ENCODE assay signal across 8 cellular contexts in the genomic region with DNA sequence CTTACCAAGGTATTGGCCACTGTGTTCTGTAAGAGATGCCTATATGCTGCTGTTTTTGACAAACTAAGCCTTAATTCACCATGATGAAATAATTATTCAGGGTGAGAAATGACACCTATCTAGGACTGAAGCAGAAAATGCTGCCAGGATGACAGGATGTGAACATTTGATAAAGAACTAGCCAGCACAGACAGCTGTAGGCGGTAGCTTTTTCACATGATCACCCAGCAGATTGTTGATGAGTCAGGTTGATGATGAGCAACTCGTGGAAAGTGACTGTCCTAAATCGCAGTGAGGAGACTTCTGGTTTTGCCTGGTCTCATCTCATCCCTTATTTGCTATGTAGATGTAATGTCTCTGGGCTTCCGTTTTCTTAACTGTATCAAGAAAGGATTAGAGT.
DNase-seq lines count a peak whose midpoint lies in the region; ATAC-seq and TF ChIP-seq lines count a peak whose summit lies in the region.

No MANE protein-coding gene starts in this region.

- H3K36me3 Mint-ChIP-seq in activated T-helper 17 cell treated with anti-CD3 and anti-CD28 coated beads, Interleukin-2, amount 50 U/mL, for 72 hours (ENCODE audit: low read depth), result no peaks in the 10 kb centered on the region
- H3K36me3 Mint-ChIP-seq in type B pancreatic cell, result peaks cover 11% of the 10 kb centered on the region

- peaks cover 11% of the 10 kb centered on the region for H3K79me2 ChIP-seq in hepatocyte

- H3K27ac Mint-ChIP-seq in activated T-helper 17 cell treated with anti-CD3 and anti-CD28 coated beads, Interleukin-2, amount 50 U/mL, for 72 hours, result no peak overlapping the region
- no peak overlapping the region for H3K27ac Mint-ChIP-seq in type B pancreatic cell

- H3K4me2 ChIP-seq in hepatocyte, result no peak overlapping the region

- POLR2A ChIA-PET in GM10248 (lab: Yijun Ruan, JAX), result no interaction called here

- H3K4me1 ChIP-seq in hepatocyte (ENCODE audit: insufficient read depth), result no peaks in the 10 kb centered on the region

- DNase-seq in GM10248 (ENCODE audit: extremely low spot score) (peak; percentile 52), HUDEP-2 (lab: John Stamatoyannopoulos, UW; ENCODE audit: unreplicated experiment in 76 of 76) (peak in 72 of 76 experiments; percentile 20 to 96 (median 78)), kidney tubule cell (ENCODE audit: low spot score) (peak; percentile 92), superior temporal gyrus (ENCODE audit: extremely low spot score) (peak; percentile 91), type B pancreatic cell (ENCODE audit: extremely low spot score, unreplicated experiment) (no peak), hepatocyte (ENCODE audit: low spot score) (no peak)

- no peaks in the 10 kb centered on the region for H3K9me3 ChIP-seq in hepatocyte (ENCODE audit: low read depth)

- no peaks in the 10 kb centered on the region for H3K36me3 ChIP-seq in hepatocyte (replicated peaks; ENCODE audit: insufficient read depth, low read depth)

- peaks cover 5% of the 10 kb centered on the region for H3K27me3 Mint-ChIP-seq in activated T-helper 17 cell treated with anti-CD3 and anti-CD28 coated beads, Interleukin-2, amount 50 U/mL, for 72 hours
- no peaks in the 10 kb centered on the region for H3K27me3 Mint-ChIP-seq in type B pancreatic cell

- no peaks in the 10 kb centered on the region for H3K27me3 ChIP-seq in hepatocyte

- H3K4me3 Mint-ChIP-seq in activated T-helper 17 cell treated with anti-CD3 and anti-CD28 coated beads, Interleukin-2, amount 50 U/mL, for 72 hours, result no peak overlapping the region
- no peak overlapping the region for H3K4me3 Mint-ChIP-seq in type B pancreatic cell

- H3K4me3 ChIP-seq in hepatocyte, result no peak overlapping the region

- no peaks in the 10 kb centered on the region for H3K9me3 Mint-ChIP-seq in activated T-helper 17 cell treated with anti-CD3 and anti-CD28 coated beads, Interleukin-2, amount 50 U/mL, for 72 hours
- H3K9me3 Mint-ChIP-seq in type B pancreatic cell, result no peaks in the 10 kb centered on the region

- H3K27ac ChIP-seq in hepatocyte, result no peak overlapping the region

- CTCF ChIA-PET in GM10248 (lab: Yijun Ruan, JAX), result interaction anchor here (1.0 to 2.0 kb wide), 3 partner anchors 10 to 574 kb away, joined by 3 to 10 read pairs (median 3); no protein-coding TSS in a partner anchor

- TF ChIP-seq CTCF in GM10248 (IDR thresholded peaks at IDR 0.05; ENCODE audit: control extremely low read depth, extremely low read depth, low read depth, missing control alignments) (no peak), type B pancreatic cell (conservative IDR thresholded peaks at IDR 0.05) (no peak), hepatocyte (IDR thresholded peaks at IDR 0.05; ENCODE audit: poor library complexity) (no peak)

- H3K4me1 Mint-ChIP-seq in activated T-helper 17 cell treated with anti-CD3 and anti-CD28 coated beads, Interleukin-2, amount 50 U/mL, for 72 hours, result peaks cover 4% of the 10 kb centered on the region
- H3K4me1 Mint-ChIP-seq in type B pancreatic cell (ENCODE audit: unreplicated experiment), result no peaks in the 10 kb centered on the region

- ATAC-seq in GM21515 (IDR thresholded peaks at IDR 0.05; ENCODE audit: unreplicated experiment), result peak; percentile 71
- ATAC-seq in activated T-helper 17 cell treated with anti-CD3 and anti-CD28 coated beads, Interleukin-2, amount 50 U/mL, for 72 hours (replicated peaks), result peak; percentile 96

- WGBS in hepatocyte (ENCODE audit: low lambda C conversion rate, missing lambda C conversion rate), result 77% methylated on average over 4 of the region's 4 CpGs

- H2AFZ ChIP-seq in hepatocyte, result no peak overlapping the region

- no peaks in the 10 kb centered on the region for H3K9me2 ChIP-seq in hepatocyte (replicated peaks; ENCODE audit: insufficient read depth)

- H4K20me1 ChIP-seq in hepatocyte (ENCODE audit: insufficient read depth, poor library complexity, severe bottlenecking), result no peaks in the 10 kb centered on the region

Comparison
In these comparisons a context has a peak if more than half of its experiments do, and no peak if none do; other contexts are left out.
1. DNase-seq: peak in GM10248 (single experiment), HUDEP-2 (72 of 76), kidney tubule cell (single experiment) and superior temporal gyrus (single experiment); none in type B pancreatic cell (single experiment) and hepatocyte (single experiment).